1 cellular context compared by ENCODE assay signal in genomic region chr3:180036092-180036677, GRCh38.
A peak's percentile ranks its signal among the peaks of the same experiment; 100 is the strongest.
TF ChIP-seq lines count a peak whose summit lies in the region.

No MANE protein-coding gene starts in this region.

TF ChIP-seq in GM12878, 131 proteins besides CTCF, POLR2A, EP300 and RAD21 (continued from another document):
- TF ChIP-seq, protein P1, sequence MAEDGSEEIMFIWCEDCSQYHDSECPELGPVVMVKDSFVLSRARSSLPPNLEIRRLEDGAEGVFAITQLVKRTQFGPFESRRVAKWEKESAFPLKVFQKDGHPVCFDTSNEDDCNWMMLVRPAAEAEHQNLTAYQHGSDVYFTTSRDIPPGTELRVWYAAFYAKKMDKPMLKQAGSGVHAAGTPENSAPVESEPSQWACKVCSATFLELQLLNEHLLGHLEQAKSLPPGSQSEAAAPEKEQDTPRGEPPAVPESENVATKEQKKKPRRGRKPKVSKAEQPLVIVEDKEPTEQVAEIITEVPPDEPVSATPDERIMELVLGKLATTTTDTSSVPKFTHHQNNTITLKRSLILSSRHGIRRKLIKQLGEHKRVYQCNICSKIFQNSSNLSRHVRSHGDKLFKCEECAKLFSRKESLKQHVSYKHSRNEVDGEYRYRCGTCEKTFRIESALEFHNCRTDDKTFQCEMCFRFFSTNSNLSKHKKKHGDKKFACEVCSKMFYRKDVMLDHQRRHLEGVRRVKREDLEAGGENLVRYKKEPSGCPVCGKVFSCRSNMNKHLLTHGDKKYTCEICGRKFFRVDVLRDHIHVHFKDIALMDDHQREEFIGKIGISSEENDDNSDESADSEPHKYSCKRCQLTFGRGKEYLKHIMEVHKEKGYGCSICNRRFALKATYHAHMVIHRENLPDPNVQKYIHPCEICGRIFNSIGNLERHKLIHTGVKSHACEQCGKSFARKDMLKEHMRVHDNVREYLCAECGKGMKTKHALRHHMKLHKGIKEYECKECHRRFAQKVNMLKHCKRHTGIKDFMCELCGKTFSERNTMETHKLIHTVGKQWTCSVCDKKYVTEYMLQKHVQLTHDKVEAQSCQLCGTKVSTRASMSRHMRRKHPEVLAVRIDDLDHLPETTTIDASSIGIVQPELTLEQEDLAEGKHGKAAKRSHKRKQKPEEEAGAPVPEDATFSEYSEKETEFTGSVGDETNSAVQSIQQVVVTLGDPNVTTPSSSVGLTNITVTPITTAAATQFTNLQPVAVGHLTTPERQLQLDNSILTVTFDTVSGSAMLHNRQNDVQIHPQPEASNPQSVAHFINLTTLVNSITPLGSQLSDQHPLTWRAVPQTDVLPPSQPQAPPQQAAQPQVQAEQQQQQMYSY (CRISPR knock-in tag; IDR thresholded peaks at IDR 0.05), result no peak
- TF ChIP-seq MLLT1 (IDR thresholded peaks at IDR 0.05) (0 out of 2 replicates have a peak, but pooled peaks have one; percentile 25), SUZ12 (IDR thresholded peaks at IDR 0.05; ENCODE audit: unreplicated experiment) (no peak), TCF3 (IDR thresholded peaks at IDR 0.05; ENCODE audit: borderline replicate concordance, insufficient read depth, low read depth, low read length) (no peak)
